ENCODE assay signal across 16 cellular contexts in genomic region chr11:125202362-125202880, GRCh38. TPM values are rescaled to one million over a fixed set of nuclear protein-coding genes. Genes with fewer than 3 reads are reported as not detected.
"Had no signal": no experiment of that assay in that cellular context is flagged by ENCODE, and none has a peak within 500 bp of the region (broad histone marks: within the 10 kb centered on the region; RNA-seq: fewer than 3 reads in every experiment).

No MANE protein-coding gene starts in this region.

- H3K9me3 Mint-ChIP-seq: activated naive CD4-positive, alpha-beta T cell treated with anti-CD3 and anti-CD28 coated beads, Interleukin-2, amount 50 U/mL, for 72 hours; natural killer cell had no signal

- H3K9me3 ChIP-seq: breast epithelium, heart left ventricle, ovary, tibial artery, vagina had no signal

- H3K36me3 ChIP-seq: breast epithelium, heart left ventricle, ovary, tibial artery, vagina had no signal

- H3K27ac ChIP-seq: breast epithelium, heart left ventricle, ovary, tibial artery, vagina had no signal

- H3K4me1 Mint-ChIP-seq: natural killer cell had no signal

- ATAC-seq: activated naive CD4-positive, alpha-beta T cell treated with anti-CD3 and anti-CD28 coated beads, Interleukin-2, amount 50 U/mL, for 72 hours; natural killer cell had no signal

- H3K4me1 ChIP-seq: breast epithelium, tibial artery, vagina had no signal

- H3K4me3 Mint-ChIP-seq: natural killer cell had no signal

- H3K36me3 Mint-ChIP-seq: activated naive CD4-positive, alpha-beta T cell treated with anti-CD3 and anti-CD28 coated beads, Interleukin-2, amount 50 U/mL, for 72 hours; natural killer cell had no signal

- DNase-seq: activated CD4-positive, alpha-beta T cell treated with anti-CD3 and anti-CD28 coated beads, Interleukin-2, amount 50 U/mL, for 1 hour; activated effector memory CD4-positive, alpha-beta T cell treated with Interleukin-2 at 50 U/mL for 16 hours; activated T-cell treated with anti-CD3 and anti-CD28 coated beads for 4 hours; amniotic stem cell; heart left ventricle; natural killer cell; ovary; tibial artery had no signal

- H3K27ac Mint-ChIP-seq: activated naive CD4-positive, alpha-beta T cell treated with anti-CD3 and anti-CD28 coated beads, Interleukin-2, amount 50 U/mL, for 72 hours; natural killer cell had no signal

- H3K4me3 ChIP-seq: breast epithelium, heart left ventricle, ovary, tibial artery, vagina had no signal

- FAIRE-seq: colon, islet of Langerhans, small intestine had no signal

- H3K27me3 ChIP-seq: heart left ventricle, ovary, tibial artery, vagina had no signal

RNA-seq across cellular contexts. Expression of gene PKNOX2, which starts 37.9 kb away (rescaled TPM):
- total RNA-seq: activated CD8-positive, alpha-beta memory T cell treated with anti-CD3 and anti-CD28 coated beads for 36 hours; natural killer cell; T-helper 2 cell treated with Interferon-gamma antibody and Interleukin-4, amounts not matched to agents 100 ng/mL and 5 ng/mL, for 36 hours had no signal
